In the genomic region with DNA sequence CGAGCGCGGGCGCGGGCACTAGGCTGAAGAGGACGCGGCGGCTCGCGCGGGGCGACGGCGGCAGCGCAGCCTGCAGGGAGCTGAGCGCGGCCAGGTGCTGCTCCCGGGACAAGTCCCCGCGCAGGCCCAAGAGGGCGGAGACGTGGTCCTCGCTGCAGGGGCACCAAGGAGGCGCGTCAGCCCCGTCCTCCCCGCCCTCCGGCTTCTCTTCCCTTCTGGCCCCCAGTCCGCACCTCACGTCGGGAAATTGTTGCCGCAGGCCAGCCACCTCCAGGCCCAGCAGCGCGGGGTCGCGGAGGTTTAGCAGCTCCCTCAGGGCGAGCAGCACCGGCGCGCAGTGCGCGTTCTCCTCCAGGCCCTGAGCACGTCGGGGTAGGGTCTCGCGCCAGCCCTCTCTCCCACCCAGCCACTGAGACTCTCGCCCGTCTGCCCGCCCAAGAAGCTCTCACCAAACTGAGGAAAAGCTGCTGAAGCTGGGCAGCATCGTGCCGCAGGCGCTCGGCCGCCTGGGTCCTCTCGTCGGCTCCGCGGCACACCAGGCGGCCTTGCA, we compare ENCODE assay signal across 8 cellular contexts. TPM values are rescaled to one million over a fixed set of nuclear protein-coding genes. Genes with fewer than 3 reads are reported as not detected.
DNase-seq lines count a peak whose midpoint lies in the region; ATAC-seq and TF ChIP-seq lines count a peak whose summit lies in the region.

No MANE protein-coding gene starts in this region.

- CTCF ChIA-PET in activated naive CD4-positive, alpha-beta T cell treated with anti-CD3 and anti-CD28 coated beads for 36 hours (lab: Charles Lee), result interaction anchor here (0.7 to 2.3 kb wide), 23 partner anchors 9 to 237 kb away, joined by 3 to 23 read pairs (median 6); partner anchors contain the start of genes ELMO3, FBXL8, FHOD1 and HSF4

- H3K4me1 ChIP-seq in Peyer's patch (peaks cover 6 to 44% (median 15%) of the 10 kb centered on the region in 4 donors), fibroblast of lung (ENCODE audit: control insufficient read depth, extremely low read depth, insufficient read depth, low read length) (peaks cover 24% of the 10 kb centered on the region), parathyroid adenoma (peaks cover 18% of the 10 kb centered on the region)

- no peaks in the 10 kb centered on the region for H3K9me3 ChIP-seq in Peyer's patch
- H3K9me3 ChIP-seq in fibroblast of lung (ENCODE audit: control insufficient read depth, insufficient read depth, low read depth, low read length), result no peaks in the 10 kb centered on the region
- H3K9me3 ChIP-seq in parathyroid adenoma (ENCODE audit: control insufficient read depth, low read length), result no peaks in the 10 kb centered on the region

- H3K4me2 ChIP-seq in fibroblast of lung (ENCODE audit: extremely low read depth, insufficient read depth, low read length), result peak overlapping the region; percentile 84
- peak overlapping the region; percentile 94 for H3K4me2 ChIP-seq in parathyroid adenoma (ENCODE audit: low read length)

- no peaks in the 10 kb centered on the region for H3K9me3 Mint-ChIP-seq in activated naive CD4-positive, alpha-beta T cell treated with anti-CD3 and anti-CD28 coated beads for 36 hours

- H3K27me3 Mint-ChIP-seq in activated naive CD4-positive, alpha-beta T cell treated with anti-CD3 and anti-CD28 coated beads for 36 hours (ENCODE audit: low read depth), result peaks cover 10% of the 10 kb centered on the region

- no peak for TF ChIP-seq CTCF in Peyer's patch (IDR thresholded peaks at IDR 0.05)
- no peak for TF ChIP-seq CTCF in fibroblast of lung (conservative IDR thresholded peaks at IDR 0.05 in 1 of 2, IDR thresholded peaks at IDR 0.05 in 1 of 2; ENCODE audit: low read depth in 1 of 2, low read length in 2 of 2)
- TF ChIP-seq CTCF in parathyroid adenoma (IDR thresholded peaks at IDR 0.05), result no peak

- no peaks in the 10 kb centered on the region for H4K20me1 ChIP-seq in fibroblast of lung (ENCODE audit: control insufficient read depth, extremely low read depth, insufficient read depth, low read length)

- H3K4me1 Mint-ChIP-seq in activated naive CD4-positive, alpha-beta T cell treated with anti-CD3 and anti-CD28 coated beads for 36 hours (ENCODE audit: low read depth), result peaks cover 10% of the 10 kb centered on the region

- H3K27me3 ChIP-seq in Peyer's patch (no peaks in the 10 kb centered on the region), fibroblast of lung (ENCODE audit: control insufficient read depth, insufficient read depth, low read length) (no peaks in the 10 kb centered on the region), parathyroid adenoma (ENCODE audit: control insufficient read depth, insufficient read depth, low read length) (no peaks in the 10 kb centered on the region)

- peaks cover 9% of the 10 kb centered on the region for H3K79me2 ChIP-seq in fibroblast of lung (ENCODE audit: control insufficient read depth, insufficient read depth, low read length)
- no peaks in the 10 kb centered on the region for H3K79me2 ChIP-seq in parathyroid adenoma

- H3K36me3 ChIP-seq in Peyer's patch (no peaks in the 10 kb centered on the region), fibroblast of lung (ENCODE audit: control insufficient read depth, insufficient read depth, low read length) (peaks cover 3% of the 10 kb centered on the region), parathyroid adenoma (ENCODE audit: control insufficient read depth, insufficient read depth, low read length) (no peaks in the 10 kb centered on the region)

- DNase-seq in activated naive CD4-positive, alpha-beta T cell treated with anti-CD3 and anti-CD28 coated beads for 36 hours, result no peak
- no peak for DNase-seq in activated naive CD4-positive, alpha-beta T cell treated with Interleukin-2 at 50 U/mL for 16 hours
- DNase-seq in Peyer's patch, result no peak
- no peak for DNase-seq in fibroblast of lung (ENCODE audit: low read depth in 2 of 2)
- no peak for DNase-seq in DMS114 treated with DMSO at 0.1 percent for 48 hours (lab: John Stamatoyannopoulos, UW; ENCODE audit: unreplicated experiment)

- no peak overlapping the region for H3K27ac Mint-ChIP-seq in activated naive CD4-positive, alpha-beta T cell treated with anti-CD3 and anti-CD28 coated beads for 36 hours

- intact Hi-C loops in activated naive CD4-positive, alpha-beta T cell treated with anti-CD3 and anti-CD28 coated beads for 36 hours (cut with micrococcal nuclease), result loop anchor here (1.0 kb wide), 2 partner anchors 207 to 230 kb away; no protein-coding TSS in a partner anchor

- H3K9ac ChIP-seq in fibroblast of lung (ENCODE audit: insufficient read depth, low read length) (no peak overlapping the region), parathyroid adenoma (peak overlapping the region; percentile 81)

- H3K36me3 Mint-ChIP-seq in activated naive CD4-positive, alpha-beta T cell treated with anti-CD3 and anti-CD28 coated beads for 36 hours (ENCODE audit: low read depth), result no peaks in the 10 kb centered on the region

- H3K4me3 Mint-ChIP-seq in activated naive CD4-positive, alpha-beta T cell treated with anti-CD3 and anti-CD28 coated beads for 36 hours, result peak overlapping the region; percentile 50

- ATAC-seq in HG02884 (IDR thresholded peaks at IDR 0.05; ENCODE audit: unreplicated experiment), result no peak
- no peak for ATAC-seq in HG02571 (IDR thresholded peaks at IDR 0.05; ENCODE audit: unreplicated experiment)

- H3K4me3 ChIP-seq in Peyer's patch (peak overlapping the region; percentile 58 to 72 (median 70)), fibroblast of lung (replicated peaks in 1 of 4; ENCODE audit: control extremely low read depth in 1 of 4, insufficient read depth in 1 of 4, low read depth in 3 of 4, low read length in 4 of 4) (peak overlapping the region; percentile 24 to 67 (median 59)), parathyroid adenoma (ENCODE audit: low read depth, low read length) (peak overlapping the region; percentile 81)

- H2AFZ ChIP-seq in fibroblast of lung (ENCODE audit: low read length) (no peak overlapping the region), parathyroid adenoma (peak overlapping the region; percentile 92)

- TF ChIP-seq POLR2A in Peyer's patch (IDR thresholded peaks at IDR 0.05), result no peak

- H3K27ac ChIP-seq in Peyer's patch (peak overlapping the region; percentile 92 to 96 (median 94)), fibroblast of lung (ENCODE audit: insufficient read depth, low read length) (no peak overlapping the region), parathyroid adenoma (peak overlapping the region; percentile 96)

RNA-seq across cellular contexts. Expression of gene MATCAP1, which starts 0.8 kb away (rescaled TPM):
- total RNA-seq in activated naive CD4-positive, alpha-beta T cell treated with anti-CD3 and anti-CD28 coated beads for 36 hours, result 10 to 100 TPM; 21.9 to 24.0 TPM
- total RNA-seq in Peyer's patch, result 10 to 100 TPM; 20.8 to 57.8 (median 42.3) TPM
- 21.8 and 28.4 TPM in 2 replicates for total RNA-seq in fibroblast of lung
- 12.7 and 16.6 TPM in 2 replicates for polyA plus RNA-seq in fibroblast of lung
- polyA plus RNA-seq in fibroblast of lung (2012), result 11.6 and 14.2 TPM in 2 replicates
- 13.9 and 16.7 TPM in 2 replicates for polyA minus RNA-seq in fibroblast of lung (ENCODE audit: low replicate concordance)

RNA-seq across cellular contexts. Expression of gene EXOC3L1, which starts 5.4 kb away (rescaled TPM):
- total RNA-seq in activated naive CD4-positive, alpha-beta T cell treated with anti-CD3 and anti-CD28 coated beads for 36 hours, result not detected
- total RNA-seq in Peyer's patch (10 to 100 TPM in 1 of 4 donors, 1 to 10 TPM in 3; 1.2 to 10.9 (median 4.7) TPM), fibroblast of lung (0.26 and 0.33 TPM in 2 replicates)
- 0.09 TPM in 1 of 2 replicates, not detected in the other for polyA plus RNA-seq in fibroblast of lung
- 0.28 and 0.30 TPM in 2 replicates for polyA plus RNA-seq in fibroblast of lung (2012)
- polyA minus RNA-seq in fibroblast of lung (ENCODE audit: low replicate concordance), result not detected in 2 replicates

RNA-seq across cellular contexts. Expression of gene E2F4, which starts 7.4 kb away (rescaled TPM):
- 10 to 100 TPM; 65.1 to 66.5 TPM for total RNA-seq in activated naive CD4-positive, alpha-beta T cell treated with anti-CD3 and anti-CD28 coated beads for 36 hours
- total RNA-seq in Peyer's patch (100 to 1,000 TPM; 122 to 182 (median 144) TPM), fibroblast of lung (42.4 and 48.3 TPM in 2 replicates)
- polyA plus RNA-seq in fibroblast of lung, result 59.9 and 70.4 TPM in 2 replicates
- 37.3 and 52.9 TPM in 2 replicates for polyA plus RNA-seq in fibroblast of lung (2012)
- polyA minus RNA-seq in fibroblast of lung (ENCODE audit: low replicate concordance), result 126 and 164 TPM in 2 replicates

RNA-seq across cellular contexts. Expression of gene NOL3, which starts 14.2 kb away (rescaled TPM):
- 1 to 10 TPM; 3.8 to 4.4 TPM for total RNA-seq in activated naive CD4-positive, alpha-beta T cell treated with anti-CD3 and anti-CD28 coated beads for 36 hours
- total RNA-seq in Peyer's patch (10 to 100 TPM; 24.4 to 65.2 (median 34.1) TPM), fibroblast of lung (12.8 and 23.3 TPM in 2 replicates)
- polyA plus RNA-seq in fibroblast of lung, result 6.2 and 8.0 TPM in 2 replicates
- 12.9 and 15.1 TPM in 2 replicates for polyA plus RNA-seq in fibroblast of lung (2012)
- 0.82 and 14.4 TPM in 2 replicates for polyA minus RNA-seq in fibroblast of lung (ENCODE audit: low replicate concordance)

RNA-seq across cellular contexts. Expression of gene ELMO3, which starts 14.4 kb away (rescaled TPM):
- 1 to 10 TPM; 3.8 to 4.4 TPM for total RNA-seq in activated naive CD4-positive, alpha-beta T cell treated with anti-CD3 and anti-CD28 coated beads for 36 hours
- total RNA-seq in Peyer's patch (100 to 1,000 TPM in 1 of 4 donors, 10 to 100 TPM in 3; 25.6 to 119 (median 82.2) TPM), fibroblast of lung (0.26 and 0.33 TPM in 2 replicates)
- 0.36 and 0.42 TPM in 2 replicates for polyA plus RNA-seq in fibroblast of lung
- 0.37 and 0.52 TPM in 2 replicates for polyA plus RNA-seq in fibroblast of lung (2012)
- polyA minus RNA-seq in fibroblast of lung (ENCODE audit: low replicate concordance), result 0.16 and 0.26 TPM in 2 replicates
